In genomic region chr11:72239849-72240460, GRCh38 we compare ENCODE assay signal across 1 cellular context.
TF ChIP-seq lines count a peak whose summit lies in the region.

No MANE protein-coding gene starts in this region.

TF ChIP-seq in HepG2, 621 proteins besides CTCF, POLR2A, EP300 and RAD21 (continued from another document):
- TF ChIP-seq, protein P1, sequence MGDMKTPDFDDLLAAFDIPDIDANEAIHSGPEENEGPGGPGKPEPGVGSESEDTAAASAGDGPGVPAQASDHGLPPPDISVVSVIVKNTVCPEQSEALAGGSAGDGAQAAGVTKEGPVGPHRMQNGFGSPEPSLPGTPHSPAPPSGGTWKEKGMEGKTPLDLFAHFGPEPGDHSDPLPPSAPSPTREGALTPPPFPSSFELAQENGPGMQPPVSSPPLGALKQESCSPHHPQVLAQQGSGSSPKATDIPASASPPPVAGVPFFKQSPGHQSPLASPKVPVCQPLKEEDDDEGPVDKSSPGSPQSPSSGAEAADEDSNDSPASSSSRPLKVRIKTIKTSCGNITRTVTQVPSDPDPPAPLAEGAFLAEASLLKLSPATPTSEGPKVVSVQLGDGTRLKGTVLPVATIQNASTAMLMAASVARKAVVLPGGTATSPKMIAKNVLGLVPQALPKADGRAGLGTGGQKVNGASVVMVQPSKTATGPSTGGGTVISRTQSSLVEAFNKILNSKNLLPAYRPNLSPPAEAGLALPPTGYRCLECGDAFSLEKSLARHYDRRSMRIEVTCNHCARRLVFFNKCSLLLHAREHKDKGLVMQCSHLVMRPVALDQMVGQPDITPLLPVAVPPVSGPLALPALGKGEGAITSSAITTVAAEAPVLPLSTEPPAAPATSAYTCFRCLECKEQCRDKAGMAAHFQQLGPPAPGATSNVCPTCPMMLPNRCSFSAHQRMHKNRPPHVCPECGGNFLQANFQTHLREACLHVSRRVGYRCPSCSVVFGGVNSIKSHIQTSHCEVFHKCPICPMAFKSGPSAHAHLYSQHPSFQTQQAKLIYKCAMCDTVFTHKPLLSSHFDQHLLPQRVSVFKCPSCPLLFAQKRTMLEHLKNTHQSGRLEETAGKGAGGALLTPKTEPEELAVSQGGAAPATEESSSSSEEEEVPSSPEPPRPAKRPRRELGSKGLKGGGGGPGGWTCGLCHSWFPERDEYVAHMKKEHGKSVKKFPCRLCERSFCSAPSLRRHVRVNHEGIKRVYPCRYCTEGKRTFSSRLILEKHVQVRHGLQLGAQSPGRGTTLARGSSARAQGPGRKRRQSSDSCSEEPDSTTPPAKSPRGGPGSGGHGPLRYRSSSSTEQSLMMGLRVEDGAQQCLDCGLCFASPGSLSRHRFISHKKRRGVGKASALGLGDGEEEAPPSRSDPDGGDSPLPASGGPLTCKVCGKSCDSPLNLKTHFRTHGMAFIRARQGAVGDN (CRISPR knock-in tag; IDR thresholded peaks at IDR 0.05) = peak; percentile 79
- TF ChIP-seq PHF20 (CRISPR knock-in tag; IDR thresholded peaks at IDR 0.05) (no peak), KIAA2018 (CRISPR knock-in tag; IDR thresholded peaks at IDR 0.05; ENCODE audit: borderline replicate concordance) (no peak), ZNF709 (CRISPR knock-in tag; IDR thresholded peaks at IDR 0.05) (no peak), ZNF563 (CRISPR knock-in tag; IDR thresholded peaks at IDR 0.05) (peak; percentile 53; the same call in 1 of the 2 replicates), NCOA2 (CRISPR knock-in tag; IDR thresholded peaks at IDR 0.05) (no peak), ELF1 (CRISPR knock-in tag; IDR thresholded peaks at IDR 0.05) (no peak), ELF3 (CRISPR knock-in tag; IDR thresholded peaks at IDR 0.05) (no peak), ZNF724P (CRISPR knock-in tag; IDR thresholded peaks at IDR 0.05; ENCODE audit: borderline replicate concordance) (no peak), ZFX (CRISPR knock-in tag; IDR thresholded peaks at IDR 0.05; ENCODE audit: low read depth) (peak; percentile 25; the same call in 1 of the 2 replicates), IRX3 (CRISPR knock-in tag; IDR thresholded peaks at IDR 0.05; ENCODE audit: borderline replicate concordance, low read depth) (no peak), ZMYM3 (CRISPR knock-in tag; IDR thresholded peaks at IDR 0.05) (no peak), MIXL1 (CRISPR knock-in tag; IDR thresholded peaks at IDR 0.05) (no peak), MED8 (CRISPR knock-in tag; IDR thresholded peaks at IDR 0.05; ENCODE audit: insufficient replicate concordance) (no peak), BCL6 (CRISPR knock-in tag; IDR thresholded peaks at IDR 0.05) (no peak), SUZ12 (IDR thresholded peaks at IDR 0.05; ENCODE audit: low read depth, low read length) (no peak), PHF8 (CRISPR knock-in tag; IDR thresholded peaks at IDR 0.05) (no peak), ZNF432 (CRISPR knock-in tag; IDR thresholded peaks at IDR 0.05; ENCODE audit: borderline replicate concordance) (no peak), GABPA (IDR thresholded peaks at IDR 0.05; ENCODE audit: low read depth, low read length) (no peak), GABPA (CRISPR knock-in tag; IDR thresholded peaks at IDR 0.05; ENCODE audit: low read depth) (no peak), ZKSCAN8 (CRISPR knock-in tag; IDR thresholded peaks at IDR 0.05; ENCODE audit: borderline replicate concordance) (no peak), ZBTB3 (CRISPR knock-in tag; IDR thresholded peaks at IDR 0.05; ENCODE audit: borderline replicate concordance, low read depth) (no peak), MXD1 (CRISPR knock-in tag; IDR thresholded peaks at IDR 0.05) (0 out of 2 replicates have a peak, but pooled peaks have one; percentile 31), NCOA1 (CRISPR knock-in tag; IDR thresholded peaks at IDR 0.05) (no peak), SATB2 (CRISPR knock-in tag; IDR thresholded peaks at IDR 0.05) (no peak), ASH2L (IDR thresholded peaks at IDR 0.05; ENCODE audit: insufficient read length, low read depth, low read length) (no peak), ZNF549 (CRISPR knock-in tag; IDR thresholded peaks at IDR 0.05) (no peak)
- TF ChIP-seq, protein P2, sequence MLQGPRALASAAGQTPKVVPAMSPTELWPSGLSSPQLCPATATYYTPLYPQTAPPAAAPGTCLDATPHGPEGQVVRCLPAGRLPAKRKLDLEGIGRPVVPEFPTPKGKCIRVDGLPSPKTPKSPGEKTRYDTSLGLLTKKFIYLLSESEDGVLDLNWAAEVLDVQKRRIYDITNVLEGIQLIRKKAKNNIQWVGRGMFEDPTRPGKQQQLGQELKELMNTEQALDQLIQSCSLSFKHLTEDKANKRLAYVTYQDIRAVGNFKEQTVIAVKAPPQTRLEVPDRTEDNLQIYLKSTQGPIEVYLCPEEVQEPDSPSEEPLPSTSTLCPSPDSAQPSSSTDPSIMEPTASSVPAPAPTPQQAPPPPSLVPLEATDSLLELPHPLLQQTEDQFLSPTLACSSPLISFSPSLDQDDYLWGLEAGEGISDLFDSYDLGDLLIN (CRISPR knock-in tag; IDR thresholded peaks at IDR 0.05; ENCODE audit: borderline replicate concordance) = no peak
- TF ChIP-seq, protein P3, sequence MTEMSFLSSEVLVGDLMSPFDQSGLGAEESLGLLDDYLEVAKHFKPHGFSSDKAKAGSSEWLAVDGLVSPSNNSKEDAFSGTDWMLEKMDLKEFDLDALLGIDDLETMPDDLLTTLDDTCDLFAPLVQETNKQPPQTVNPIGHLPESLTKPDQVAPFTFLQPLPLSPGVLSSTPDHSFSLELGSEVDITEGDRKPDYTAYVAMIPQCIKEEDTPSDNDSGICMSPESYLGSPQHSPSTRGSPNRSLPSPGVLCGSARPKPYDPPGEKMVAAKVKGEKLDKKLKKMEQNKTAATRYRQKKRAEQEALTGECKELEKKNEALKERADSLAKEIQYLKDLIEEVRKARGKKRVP (CRISPR knock-in tag; IDR thresholded peaks at IDR 0.05) = no peak
- TF ChIP-seq, protein P4, sequence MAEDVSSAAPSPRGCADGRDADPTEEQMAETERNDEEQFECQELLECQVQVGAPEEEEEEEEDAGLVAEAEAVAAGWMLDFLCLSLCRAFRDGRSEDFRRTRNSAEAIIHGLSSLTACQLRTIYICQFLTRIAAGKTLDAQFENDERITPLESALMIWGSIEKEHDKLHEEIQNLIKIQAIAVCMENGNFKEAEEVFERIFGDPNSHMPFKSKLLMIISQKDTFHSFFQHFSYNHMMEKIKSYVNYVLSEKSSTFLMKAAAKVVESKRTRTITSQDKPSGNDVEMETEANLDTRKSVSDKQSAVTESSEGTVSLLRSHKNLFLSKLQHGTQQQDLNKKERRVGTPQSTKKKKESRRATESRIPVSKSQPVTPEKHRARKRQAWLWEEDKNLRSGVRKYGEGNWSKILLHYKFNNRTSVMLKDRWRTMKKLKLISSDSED (CRISPR knock-in tag; IDR thresholded peaks at IDR 0.05) = no peak
- TF ChIP-seq, protein P5, sequence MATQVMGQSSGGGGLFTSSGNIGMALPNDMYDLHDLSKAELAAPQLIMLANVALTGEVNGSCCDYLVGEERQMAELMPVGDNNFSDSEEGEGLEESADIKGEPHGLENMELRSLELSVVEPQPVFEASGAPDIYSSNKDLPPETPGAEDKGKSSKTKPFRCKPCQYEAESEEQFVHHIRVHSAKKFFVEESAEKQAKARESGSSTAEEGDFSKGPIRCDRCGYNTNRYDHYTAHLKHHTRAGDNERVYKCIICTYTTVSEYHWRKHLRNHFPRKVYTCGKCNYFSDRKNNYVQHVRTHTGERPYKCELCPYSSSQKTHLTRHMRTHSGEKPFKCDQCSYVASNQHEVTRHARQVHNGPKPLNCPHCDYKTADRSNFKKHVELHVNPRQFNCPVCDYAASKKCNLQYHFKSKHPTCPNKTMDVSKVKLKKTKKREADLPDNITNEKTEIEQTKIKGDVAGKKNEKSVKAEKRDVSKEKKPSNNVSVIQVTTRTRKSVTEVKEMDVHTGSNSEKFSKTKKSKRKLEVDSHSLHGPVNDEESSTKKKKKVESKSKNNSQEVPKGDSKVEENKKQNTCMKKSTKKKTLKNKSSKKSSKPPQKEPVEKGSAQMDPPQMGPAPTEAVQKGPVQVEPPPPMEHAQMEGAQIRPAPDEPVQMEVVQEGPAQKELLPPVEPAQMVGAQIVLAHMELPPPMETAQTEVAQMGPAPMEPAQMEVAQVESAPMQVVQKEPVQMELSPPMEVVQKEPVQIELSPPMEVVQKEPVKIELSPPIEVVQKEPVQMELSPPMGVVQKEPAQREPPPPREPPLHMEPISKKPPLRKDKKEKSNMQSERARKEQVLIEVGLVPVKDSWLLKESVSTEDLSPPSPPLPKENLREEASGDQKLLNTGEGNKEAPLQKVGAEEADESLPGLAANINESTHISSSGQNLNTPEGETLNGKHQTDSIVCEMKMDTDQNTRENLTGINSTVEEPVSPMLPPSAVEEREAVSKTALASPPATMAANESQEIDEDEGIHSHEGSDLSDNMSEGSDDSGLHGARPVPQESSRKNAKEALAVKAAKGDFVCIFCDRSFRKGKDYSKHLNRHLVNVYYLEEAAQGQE (IDR thresholded peaks at IDR 0.05; ENCODE audit: borderline replicate concordance in 1 of 2, low read depth in 1 of 2, low read length in 2 of 2) = no peak
